ENCODE assay signal across 11 cellular contexts in the genomic region with DNA sequence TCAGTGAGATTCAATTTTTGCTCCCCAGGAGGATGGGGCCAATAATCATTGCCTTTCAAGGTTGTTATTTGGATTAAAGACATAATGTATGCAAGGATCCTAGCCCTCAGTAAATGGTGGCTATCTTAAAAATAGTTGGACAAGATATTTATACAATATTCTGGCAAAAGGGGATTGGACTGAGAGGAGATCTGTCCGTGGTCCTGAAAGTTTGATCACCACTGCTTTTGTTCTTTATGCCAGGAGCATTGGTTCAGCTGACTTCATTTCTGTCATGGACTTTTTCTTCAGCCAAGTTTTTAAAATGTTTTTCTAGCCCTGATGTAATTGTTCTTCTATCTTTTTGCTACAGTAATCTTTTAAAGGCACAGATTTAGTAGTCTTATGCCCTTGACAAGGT.
DNase-seq lines count a peak whose midpoint lies in the region; ATAC-seq and TF ChIP-seq lines count a peak whose summit lies in the region.
"Had no signal": no experiment of that assay in that cellular context is flagged by ENCODE, and none has a peak within 500 bp of the region (broad histone marks: within the 10 kb centered on the region; RNA-seq: fewer than 3 reads in every experiment).

No MANE protein-coding gene starts in this region.

- H2BK20ac ChIP-seq in IMR-90 (ENCODE audit: low read depth, low read length): no peak overlapping the region

- H2AFZ ChIP-seq in IMR-90 (replicated peaks; ENCODE audit: low read length, poor library complexity): no peak overlapping the region

- DNase-seq in ELR (ENCODE audit: low read depth) (peak; percentile 55), IMR-90 (peak; percentile 38), astrocyte of the hippocampus (ENCODE audit: low read depth, low spot score) (peak; percentile 69), kidney tubule cell (ENCODE audit: low spot score) (peak; percentile 32), DMS79 treated with DMSO at 0.1 percent for 48 hours (lab: John Stamatoyannopoulos, UW) (no peak)
- DNase-seq: activated T-cell treated with anti-CD3 and anti-CD28 coated beads, Interleukin-2, amount 50 U/mL, for 4 hours; stimulated activated CD4-positive, alpha-beta T cell treated with anti-CD3 and anti-CD28 coated beads, Interleukin-1b, Interleukin-23, amount 100 ng/mL, for 48 hours had no signal

- H4K5ac ChIP-seq in IMR-90 (ENCODE audit: low read depth, low read length): no peak overlapping the region

- TF ChIP-seq RAD21 in IMR-90 (IDR thresholded peaks at IDR 0.05; ENCODE audit: low read length): no peak

- H3K79me1 ChIP-seq in IMR-90 (ENCODE audit: low read depth in 1 of 2, low read length in 2 of 2): no peaks in the 10 kb centered on the region

- CTCF ChIA-PET in IMR-90 (lab: Yijun Ruan, JAX): no interaction called here

- WGBS in IMR-90 (ENCODE audit: extremely low coverage in 2 of 2, insufficient read length in 1 of 2), 2 experiments: no CpG with 5 or more reads among the region's 1 CpG

- no peaks in the 10 kb centered on the region for H3K27me3 ChIP-seq in IMR-90 (ENCODE audit: control insufficient read depth, insufficient read depth, low read length)

- H4K8ac ChIP-seq in IMR-90 (ENCODE audit: low read depth in 2 of 2, low read length in 2 of 2): no peak overlapping the region

- no peaks in the 10 kb centered on the region for H3K36me3 ChIP-seq in IMR-90 (ENCODE audit: control insufficient read depth, insufficient read depth, low read length)

- BruUV-seq in IMR-90 (replicated peaks; lab: Mats Ljungman, UMichigan): no TSS peak

- no peak overlapping the region for H3K4me3 ChIP-seq in IMR-90 (ENCODE audit: insufficient read depth, low read depth, low read length)

- H4K20me1 ChIP-seq in IMR-90 (ENCODE audit: insufficient read depth, low read length): no peaks in the 10 kb centered on the region

- no peak overlapping the region for H2BK120ac ChIP-seq in IMR-90 (ENCODE audit: low read depth, low read length)

- H3K14ac ChIP-seq in IMR-90 (replicated peaks; ENCODE audit: low read depth, low read length): no peak overlapping the region

- H4K91ac ChIP-seq in IMR-90 (ENCODE audit: insufficient read depth, low read depth, low read length): no peak overlapping the region

- intact Hi-C loops in IMR-90 (cut with micrococcal nuclease): no loop called here

- no peak overlapping the region for H3K27ac ChIP-seq in IMR-90 (ENCODE audit: insufficient read depth, low read length)

- H3K9me3 ChIP-seq in IMR-90 (ENCODE audit: control insufficient read depth, insufficient read depth, low read length): no peaks in the 10 kb centered on the region

- H3K56ac ChIP-seq in IMR-90 (ENCODE audit: extremely low read depth, insufficient read depth, low read length): no peak overlapping the region

- no peak overlapping the region for H2BK15ac ChIP-seq in IMR-90 (ENCODE audit: low read depth, low read length)

- no peak overlapping the region for H3K23ac ChIP-seq in IMR-90 (ENCODE audit: low read depth, low read length)

- H3K9ac ChIP-seq in IMR-90 (ENCODE audit: low read depth, low read length): no peak overlapping the region

- H2BK5ac ChIP-seq in IMR-90 (ENCODE audit: low read depth, low read length, poor library complexity, severe bottlenecking): no peak overlapping the region

- H2AK9ac ChIP-seq in IMR-90 (replicated peaks; ENCODE audit: low read depth, low read length, poor library complexity): no peak overlapping the region

- H2AK5ac ChIP-seq in IMR-90 (ENCODE audit: low read depth, low read length): no peak overlapping the region

- no peaks in the 10 kb centered on the region for H3K4me1 ChIP-seq in IMR-90 (ENCODE audit: control insufficient read depth, insufficient read depth, low read length)

- dilution Hi-C loops in IMR-90 (cut with HindIII; ENCODE audit: low sequenced_read_pairs, unreplicated experiment): loop anchor here (25.0 kb wide), 1 partner anchor 222 kb away; no protein-coding TSS in a partner anchor

- no peak overlapping the region for H3K18ac ChIP-seq in IMR-90 (ENCODE audit: low read depth, low read length)

- POLR2A ChIA-PET in IMR-90 (lab: Charles Lee; ENCODE audit: unreplicated experiment): no interaction called here

- ATAC-seq in IMR-90 (ENCODE audit: low read depth) (0 out of 2 replicates have a peak, but pooled peaks have one; percentile 32), HG03045 (IDR thresholded peaks at IDR 0.05; ENCODE audit: unreplicated experiment) (no peak), GM19463 (IDR thresholded peaks at IDR 0.05; ENCODE audit: unreplicated experiment) (no peak), HG02588 (IDR thresholded peaks at IDR 0.05; ENCODE audit: unreplicated experiment) (no peak)
- ATAC-seq: activated T-cell treated with anti-CD3 and anti-CD28 coated beads, Interleukin-2, amount 50 U/mL, for 4 hours; Panc1 had no signal

- no peaks in the 10 kb centered on the region for H3K9me1 ChIP-seq in IMR-90 (ENCODE audit: insufficient read depth, low read length)

- TF ChIP-seq POLR2A in IMR-90 (IDR thresholded peaks at IDR 0.05; ENCODE audit: low read depth, low read length): no peak

- no peak for TF ChIP-seq CTCF in IMR-90 (conservative IDR thresholded peaks at IDR 0.05; ENCODE audit: low read depth, low read length)

- H3K4ac ChIP-seq in IMR-90 (ENCODE audit: low read depth, low read length): no peak overlapping the region

- in situ Hi-C loops in IMR-90 (cut with MboI; ENCODE audit: low sequenced_read_pairs): no loop called here

- H3K4me2 ChIP-seq in IMR-90 (ENCODE audit: low read depth, low read length): no peak overlapping the region

TF ChIP-seq in IMR-90, 13 proteins besides CTCF, POLR2A, EP300 and RAD21:
- no peak for TF ChIP-seq RCOR1 (IDR thresholded peaks at IDR 0.05; ENCODE audit: insufficient replicate concordance, low read length)
- TF ChIP-seq SMC3 (IDR thresholded peaks at IDR 0.05; ENCODE audit: low read depth, low read length): no peak
- no peak for TF ChIP-seq FOS (IDR thresholded peaks at IDR 0.05; ENCODE audit: low read depth, low read length)
TF ChIP-seq in IMR-90: peak in this region for 0.
